In genomic region chr2:230778350-230779140, GRCh38 we compare ENCODE assay signal across 12 cellular contexts.
DNase-seq lines count a peak whose midpoint lies in the region; ATAC-seq, FAIRE-seq and TF ChIP-seq lines count a peak whose summit lies in the region.
"Had no signal": no experiment of that assay in that cellular context is flagged by ENCODE, and none has a peak within 500 bp of the region (broad histone marks: within the 10 kb centered on the region; RNA-seq: fewer than 3 reads in every experiment).

No MANE protein-coding gene starts in this region.

- H3K27me3 ChIP-seq in mammary epithelial cell (ENCODE audit: insufficient read depth, low read length) (no peaks in the 10 kb centered on the region), psoas muscle (ENCODE audit: insufficient read depth in 3 of 3, low read length in 2 of 3) (no peaks in the 10 kb centered on the region), ovary (no peaks in the 10 kb centered on the region)
- H3K27me3 ChIP-seq: thyroid gland had no signal

- H3K4me2 ChIP-seq in mammary epithelial cell (ENCODE audit: insufficient read depth, low read depth, low read length), result peak overlapping the region; percentile 61

- H3K27ac ChIP-seq in mammary epithelial cell (ENCODE audit: insufficient read depth, low read depth, low read length) (peak overlapping the region; percentile 96), psoas muscle (peak overlapping the region; percentile 87), ovary (no peak overlapping the region)
- H3K27ac ChIP-seq: A549, thyroid gland had no signal

- intact Hi-C loops in mammary epithelial cell (cut with micrococcal nuclease) (no loop called here), psoas muscle (cut with DNase I) (no loop called here), ovary (cut with DNase I) (no loop called here)

- H3K9me3 ChIP-seq in mammary epithelial cell (replicated peaks; ENCODE audit: insufficient read depth, low read length) (peaks cover 6% of the 10 kb centered on the region), psoas muscle (no peaks in the 10 kb centered on the region), ovary (no peaks in the 10 kb centered on the region)
- H3K9me3 ChIP-seq: A549, thyroid gland had no signal

- H3K9ac ChIP-seq in mammary epithelial cell (ENCODE audit: insufficient read depth, low read length), result peak overlapping the region; percentile 61

- TF ChIP-seq EP300 in ovary (IDR thresholded peaks at IDR 0.05), result no peak

- no peaks in the 10 kb centered on the region for H3K27me3 Mint-ChIP-seq in T-helper 2 cell treated with Interferon-gamma antibody and Interleukin-4, amounts not matched to agents 5 μg/mL and 100 μg/mL, for 36 hours (ENCODE audit: low read depth)

- DNase-seq in T-helper 2 cell treated with Interferon-gamma antibody and Interleukin-4, amounts not matched to agents 5 μg/mL and 100 μg/mL, for 36 hours (ENCODE audit: low spot score), result no peak
- DNase-seq in T-helper 2 cell (no peak), mammary epithelial cell (no peak), psoas muscle (no peak), ovary (no peak), HTR-8/SVneo (ENCODE audit: insufficient read length, low spot score) (no peak), epidermal melanocyte (ENCODE audit: insufficient read length, low spot score) (no peak)
- DNase-seq: GOT3, Karpas-422, thyroid gland had no signal

- no peaks in the 10 kb centered on the region for H4K20me1 ChIP-seq in mammary epithelial cell (ENCODE audit: insufficient read depth, low read length)

- peaks cover 9% of the 10 kb centered on the region for H3K9me3 Mint-ChIP-seq in T-helper 2 cell treated with Interferon-gamma antibody and Interleukin-4, amounts not matched to agents 5 μg/mL and 100 μg/mL, for 36 hours

- H3K4me3 ChIP-seq in mammary epithelial cell (replicated peaks in 1 of 3; ENCODE audit: insufficient read depth in 1 of 3, low read depth in 2 of 3, low read length in 3 of 3) (no peak overlapping the region), psoas muscle (no peak overlapping the region), ovary (no peak overlapping the region)
- H3K4me3 ChIP-seq: A549, thyroid gland had no signal

- H3K4me1 Mint-ChIP-seq in T-helper 2 cell treated with Interferon-gamma antibody and Interleukin-4, amounts not matched to agents 5 μg/mL and 100 μg/mL, for 36 hours (ENCODE audit: low read depth), result peaks cover 65% of the 10 kb centered on the region

- peaks cover 86% of the 10 kb centered on the region for H3K36me3 Mint-ChIP-seq in T-helper 2 cell treated with Interferon-gamma antibody and Interleukin-4, amounts not matched to agents 5 μg/mL and 100 μg/mL, for 36 hours (ENCODE audit: low read depth)

- peaks cover 91% of the 10 kb centered on the region for H3K79me2 ChIP-seq in mammary epithelial cell (ENCODE audit: insufficient read depth, low read length)

- ATAC-seq in HG03342 (IDR thresholded peaks at IDR 0.05; ENCODE audit: unreplicated experiment) (peak; percentile 83), psoas muscle (no peak)
- ATAC-seq: A549 had no signal

- H3K27ac Mint-ChIP-seq in T-helper 2 cell treated with Interferon-gamma antibody and Interleukin-4, amounts not matched to agents 5 μg/mL and 100 μg/mL, for 36 hours, result peak overlapping the region; percentile 47

- in situ Hi-C loops in mammary epithelial cell (cut with MboI; ENCODE audit: low sequenced_read_pairs in 2 of 2), result no loop called here

- peak overlapping the region; percentile 39 for H3K4me3 Mint-ChIP-seq in T-helper 2 cell treated with Interferon-gamma antibody and Interleukin-4, amounts not matched to agents 5 μg/mL and 100 μg/mL, for 36 hours

- no peak overlapping the region for H2AFZ ChIP-seq in mammary epithelial cell (ENCODE audit: low read depth, low read length)

- no TSS peak for BruUV-seq in mammary epithelial cell (replicated peaks; lab: Mats Ljungman, UMichigan)

- CTCF ChIA-PET in mammary epithelial cell (lab: Charles Lee; ENCODE audit: low non-redundant PET), result no interaction called here

- TF ChIP-seq POLR2A in ovary (IDR thresholded peaks at IDR 0.05), result no peak

- H3K4me1 ChIP-seq in mammary epithelial cell (ENCODE audit: insufficient read depth, low read length), result peaks cover 74% of the 10 kb centered on the region
- H3K4me1 ChIP-seq in psoas muscle, result peaks cover 88% of the 10 kb centered on the region
- H3K4me1 ChIP-seq in ovary (ENCODE audit: insufficient read depth), result peaks cover 10% of the 10 kb centered on the region

- dilution Hi-C loops in mammary epithelial cell (cut with HindIII; ENCODE audit: low sequenced_read_pairs), result no loop called here

- no peak for FAIRE-seq in HTR-8/SVneo (lab: Jason Lieb, UNC)
- FAIRE-seq: A549 had no signal

- H3K36me3 ChIP-seq in mammary epithelial cell (ENCODE audit: insufficient read depth, low read length) (peaks cover 5% of the 10 kb centered on the region), psoas muscle (ENCODE audit: insufficient read depth in 1 of 2, low read depth in 1 of 2) (no peaks in the 10 kb centered on the region), ovary (no peaks in the 10 kb centered on the region)
- H3K36me3 ChIP-seq: thyroid gland had no signal

- whole genome bisulfite sequencing in mammary epithelial cell (ENCODE audit: low coverage, missing lambda C conversion rate), result 76% methylated on average over 8 of the region's 8 CpGs
- 65 to 78% (median 66%) methylated on average over 8 of the region's 8 CpGs for WGBS in psoas muscle, 3 donors
- 80 to 83% (median 82%) methylated on average over 8 of the region's 8 CpGs for WGBS in ovary, 3 donors

- no peak for TF ChIP-seq CTCF in mammary epithelial cell (conservative IDR thresholded peaks at IDR 0.05 in 1 of 2, IDR thresholded peaks at IDR 0.05 in 1 of 2; ENCODE audit: extremely low read depth in 1 of 2, insufficient read depth in 1 of 2, low read depth in 1 of 2, low read length in 2 of 2)
- TF ChIP-seq CTCF in psoas muscle (IDR thresholded peaks at IDR 0.05), result no peak
- no peak for TF ChIP-seq CTCF in ovary (IDR thresholded peaks at IDR 0.05)

Comparison
In these comparisons a context has a peak if more than half of its experiments do, and no peak if none do; other contexts are left out.
1. H3K27ac ChIP-seq: peak in mammary epithelial cell (single experiment) and psoas muscle (single experiment); none in ovary (0 of 2).